Comparison of ENCODE assay signal across 19 cellular contexts in the genomic region with DNA sequence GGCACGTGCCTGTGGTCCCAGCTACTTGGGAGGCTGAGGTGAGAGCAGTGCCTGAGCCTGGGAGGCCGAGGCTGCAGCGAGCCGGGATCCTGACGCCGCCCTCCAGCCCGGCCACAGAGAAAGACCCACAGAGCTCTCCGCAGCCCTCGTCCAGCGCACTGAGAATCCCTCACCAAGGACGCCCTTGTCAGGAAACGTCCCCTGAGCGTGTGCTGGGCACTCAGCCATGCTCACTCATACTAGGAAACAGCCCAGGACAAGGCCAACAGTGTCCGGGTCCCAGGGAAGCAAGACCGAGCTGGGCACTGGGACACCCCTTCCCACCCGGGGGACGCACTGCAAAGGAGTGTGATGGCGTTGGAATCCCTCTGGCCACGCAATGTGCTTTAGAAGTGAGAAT. TPM values are rescaled to one million over a fixed set of nuclear protein-coding genes. Genes with fewer than 3 reads are reported as not detected.
DNase-seq lines count a peak whose midpoint lies in the region; ATAC-seq and TF ChIP-seq lines count a peak whose summit lies in the region.
"Had no signal": no experiment of that assay in that cellular context is flagged by ENCODE, and none has a peak within 500 bp of the region (broad histone marks: within the 10 kb centered on the region; RNA-seq: fewer than 3 reads in every experiment).

No MANE protein-coding gene starts in this region.

- H3K27me3 Mint-ChIP-seq in endothelial cell (ENCODE audit: unreplicated experiment): peaks cover 3% of the 10 kb centered on the region
- H3K27me3 Mint-ChIP-seq: CD4-positive, alpha-beta memory T cell had no signal

- peak; percentile 71 for DNase-seq in Right ventricle myocardium superior
- no peak for DNase-seq in cardiac septum (ENCODE audit: low spot score)
- DNase-seq in endothelial cell (ENCODE audit: low spot score): no peak
- no peak for DNase-seq in right lobe of liver
- no peak for DNase-seq in upper lobe of right lung
- no peak for DNase-seq in NCI-H2227 (lab: John Stamatoyannopoulos, UW; ENCODE audit: unreplicated experiment)
- no peak for DNase-seq in NCI-H2029 treated with DMSO at 0.1 percent for 48 hours (lab: John Stamatoyannopoulos, UW)
- DNase-seq: CD4-positive, alpha-beta memory T cell; DMS79; KBM-7; NCI-H1436 treated with DMSO at 0.1 percent for 48 hours; NCI-H2081 treated with DMSO at 0.1 percent for 48 hours; NCI-H524; SHP77 treated with DMSO at 0.1 percent for 48 hours had no signal

- H3K4me3 Mint-ChIP-seq in endothelial cell (ENCODE audit: unreplicated experiment): peak overlapping the region; percentile 18
- H3K4me3 Mint-ChIP-seq: CD4-positive, alpha-beta memory T cell had no signal

- 85% methylated on average over 17 of the region's 19 CpGs for WGBS in right lobe of liver (ENCODE audit: insufficient coverage, low coverage, low lambda C conversion rate, missing lambda C conversion rate)

- no peak for TF ChIP-seq POLR2A in right lobe of liver (IDR thresholded peaks at IDR 0.05)

- H3K9me3 ChIP-seq in right lobe of liver (no peaks in the 10 kb centered on the region), upper lobe of right lung (no peaks in the 10 kb centered on the region)

- H3K27ac Mint-ChIP-seq in endothelial cell (ENCODE audit: unreplicated experiment): no peak overlapping the region

- H3K36me3 ChIP-seq in right lobe of liver (peaks cover 0 to 30% (median 5%) of the 10 kb centered on the region in 4 donors), upper lobe of right lung (peaks cover 63% of the 10 kb centered on the region)

- H3K27ac ChIP-seq in right lobe of liver (no peak overlapping the region), upper lobe of right lung (no peak overlapping the region)

- no peaks in the 10 kb centered on the region for H3K27me3 ChIP-seq in right lobe of liver
- H3K27me3 ChIP-seq in upper lobe of right lung: no peaks in the 10 kb centered on the region

- TF ChIP-seq CTCF in endothelial cell (IDR thresholded peaks at IDR 0.05; ENCODE audit: unreplicated experiment) (no peak), right lobe of liver (IDR thresholded peaks at IDR 0.05) (no peak), upper lobe of right lung (IDR thresholded peaks at IDR 0.05) (no peak)

- ATAC-seq in Right ventricle myocardium superior (ENCODE audit: poor library complexity) (peak; percentile 91), right lobe of liver (peak in 3 of 4 donors; percentile 29 to 56 (median 31)), upper lobe of right lung (peak; percentile 31), HG03039 (IDR thresholded peaks at IDR 0.05; ENCODE audit: unreplicated experiment) (no peak)
- ATAC-seq: HCT116, Panc1 had no signal

- H3K36me3 Mint-ChIP-seq in endothelial cell (ENCODE audit: low read depth, unreplicated experiment): peaks cover 44% of the 10 kb centered on the region

- intact Hi-C loops in Right ventricle myocardium superior (cut with DNase I) (no loop called here), cardiac septum (cut with DNase I) (no loop called here), right lobe of liver (cut with DNase I) (no loop called here), upper lobe of right lung (cut with DNase I) (no loop called here)

- H3K4me1 Mint-ChIP-seq in endothelial cell (ENCODE audit: unreplicated experiment): peaks cover 7% of the 10 kb centered on the region

- H3K4me1 ChIP-seq in right lobe of liver: peaks cover 0 to 18% (median 0%) of the 10 kb centered on the region in 4 donors
- H3K4me1 ChIP-seq in upper lobe of right lung: no peaks in the 10 kb centered on the region

- H3K4me3 ChIP-seq in right lobe of liver (no peak overlapping the region), upper lobe of right lung (no peak overlapping the region)

- no peaks in the 10 kb centered on the region for H3K9me3 Mint-ChIP-seq in endothelial cell (ENCODE audit: unreplicated experiment)

RNA-seq across cellular contexts. Expression of gene DEAF1, which starts 14.5 kb away (rescaled TPM):
- 22.1 TPM for total RNA-seq in Right ventricle myocardium superior
- total RNA-seq in cardiac septum: 21.3 TPM
- 118 TPM for total RNA-seq in endothelial cell (ENCODE audit: unreplicated experiment)
- total RNA-seq in right lobe of liver: 10 to 100 TPM; 11.3 to 17.9 (median 14.0) TPM
- 27.1 TPM for total RNA-seq in upper lobe of right lung

RNA-seq across cellular contexts. Expression of gene TMEM80, which starts 15.1 kb away (rescaled TPM):
- total RNA-seq in Right ventricle myocardium superior: 9.1 TPM
- 15.5 TPM for total RNA-seq in cardiac septum
- total RNA-seq in endothelial cell (ENCODE audit: unreplicated experiment): 22.9 TPM
- total RNA-seq in right lobe of liver: 10 to 100 TPM in 3 of 6 experiments, 1 to 10 TPM in 3; 6.9 to 15.5 (median 10.5) TPM
- total RNA-seq in upper lobe of right lung: 33.2 TPM

RNA-seq across cellular contexts. Expression of gene EPS8L2, which starts 25.6 kb away (rescaled TPM):
- 3.2 TPM for total RNA-seq in Right ventricle myocardium superior
- 2.3 TPM for total RNA-seq in cardiac septum
- total RNA-seq in endothelial cell (ENCODE audit: unreplicated experiment): 8.0 TPM
- total RNA-seq in right lobe of liver: 100 to 1,000 TPM in 5 of 6 experiments, 10 to 100 TPM in 1; 95.8 to 184 (median 120) TPM
- total RNA-seq in upper lobe of right lung: 155 TPM

RNA-seq across cellular contexts. Expression of gene DRD4, which starts 43.4 kb away (rescaled TPM):
- total RNA-seq in Right ventricle myocardium superior (not detected), cardiac septum (0.81 TPM), endothelial cell (ENCODE audit: unreplicated experiment) (0.33 TPM), right lobe of liver (under 1 TPM in 4 of 6 experiments, not detected in 2; 0.31 to 0.90 (median 0.41) TPM), upper lobe of right lung (1.2 TPM)
- total RNA-seq: A172, G401 had no signal

RNA-seq across cellular contexts. Expression of gene SCT, which starts 53.5 kb away (rescaled TPM):
- total RNA-seq in Right ventricle myocardium superior: not detected
- total RNA-seq in cardiac septum: not detected
- 1.8 TPM for total RNA-seq in endothelial cell (ENCODE audit: unreplicated experiment)
- total RNA-seq in right lobe of liver: not detected
- not detected for total RNA-seq in upper lobe of right lung
- total RNA-seq: A172; CD4-positive, alpha-beta memory T cell; G401 had no signal

Comparison
In these comparisons a context has a peak if more than half of its experiments do, and no peak if none do; other contexts are left out.
1. RNA of gene EPS8L2, which starts 25.6 kb away (total RNA-seq): 155 TPM in upper lobe of right lung (single experiment) and 95.8 to 184 TPM in right lobe of liver; 8.0 TPM in endothelial cell (single experiment), 3.2 TPM in Right ventricle myocardium superior (single experiment) and 2.3 TPM in cardiac septum (single experiment); every median in the first group is over 10 times any median in the second.